Comparison of ENCODE assay signal across 1 cellular context in the genomic region with DNA sequence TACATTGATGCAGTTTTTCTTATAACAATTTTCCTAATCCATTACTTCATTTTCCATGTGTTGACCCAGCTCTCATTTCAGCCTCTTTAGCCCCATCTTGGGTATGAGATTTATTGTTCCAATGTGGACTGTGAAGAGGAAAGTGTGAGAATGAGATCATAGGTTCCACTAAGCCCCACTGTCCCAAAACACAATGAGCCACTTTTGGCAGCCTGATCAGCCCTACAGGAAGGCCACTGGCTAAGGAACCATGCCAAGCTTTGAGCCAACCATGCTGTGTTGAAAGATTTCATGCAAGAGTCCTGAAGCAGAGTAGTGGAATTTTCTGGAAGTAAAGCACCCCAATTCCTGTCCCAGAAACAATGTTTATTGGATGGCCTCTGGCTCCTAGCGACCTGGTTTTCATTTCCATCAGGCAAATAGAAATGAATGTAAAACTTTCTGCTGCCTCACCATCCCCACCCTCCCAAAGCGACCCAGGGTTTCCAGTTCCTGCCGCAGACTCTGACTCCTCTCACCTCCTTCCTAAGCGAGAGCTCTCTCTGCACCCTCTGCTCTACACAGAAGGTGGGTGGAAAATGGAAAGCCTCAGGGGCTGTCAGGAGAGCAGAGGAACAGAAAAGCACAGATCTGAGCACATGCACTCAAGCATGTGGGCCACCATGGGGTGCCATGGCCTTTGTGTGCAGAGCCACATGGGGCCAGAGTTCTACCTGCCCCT.
TF ChIP-seq lines count a peak whose summit lies in the region.

No MANE protein-coding gene starts in this region.

TF ChIP-seq in SK-N-SH, 30 proteins besides CTCF, POLR2A, EP300 and RAD21 (continued from another document):
- TF ChIP-seq, protein P1, sequence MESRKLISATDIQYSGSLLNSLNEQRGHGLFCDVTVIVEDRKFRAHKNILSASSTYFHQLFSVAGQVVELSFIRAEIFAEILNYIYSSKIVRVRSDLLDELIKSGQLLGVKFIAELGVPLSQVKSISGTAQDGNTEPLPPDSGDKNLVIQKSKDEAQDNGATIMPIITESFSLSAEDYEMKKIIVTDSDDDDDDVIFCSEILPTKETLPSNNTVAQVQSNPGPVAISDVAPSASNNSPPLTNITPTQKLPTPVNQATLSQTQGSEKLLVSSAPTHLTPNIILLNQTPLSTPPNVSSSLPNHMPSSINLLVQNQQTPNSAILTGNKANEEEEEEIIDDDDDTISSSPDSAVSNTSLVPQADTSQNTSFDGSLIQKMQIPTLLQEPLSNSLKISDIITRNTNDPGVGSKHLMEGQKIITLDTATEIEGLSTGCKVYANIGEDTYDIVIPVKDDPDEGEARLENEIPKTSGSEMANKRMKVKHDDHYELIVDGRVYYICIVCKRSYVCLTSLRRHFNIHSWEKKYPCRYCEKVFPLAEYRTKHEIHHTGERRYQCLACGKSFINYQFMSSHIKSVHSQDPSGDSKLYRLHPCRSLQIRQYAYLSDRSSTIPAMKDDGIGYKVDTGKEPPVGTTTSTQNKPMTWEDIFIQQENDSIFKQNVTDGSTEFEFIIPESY (IDR thresholded peaks at IDR 0.05; ENCODE audit: borderline replicate concordance, low read depth): no peak
- TF ChIP-seq NFIC (IDR thresholded peaks at IDR 0.05; ENCODE audit: borderline replicate concordance) (no peak), FOXM1 (IDR thresholded peaks at IDR 0.05; ENCODE audit: low read depth) (no peak), NRF1 (IDR thresholded peaks at IDR 0.05; ENCODE audit: low read depth, low read length) (no peak)
- TF ChIP-seq, protein P2, sequence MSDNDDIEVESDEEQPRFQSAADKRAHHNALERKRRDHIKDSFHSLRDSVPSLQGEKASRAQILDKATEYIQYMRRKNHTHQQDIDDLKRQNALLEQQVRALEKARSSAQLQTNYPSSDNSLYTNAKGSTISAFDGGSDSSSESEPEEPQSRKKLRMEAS (IDR thresholded peaks at IDR 0.05; ENCODE audit: low read depth): no peak
- TF ChIP-seq, protein P3, sequence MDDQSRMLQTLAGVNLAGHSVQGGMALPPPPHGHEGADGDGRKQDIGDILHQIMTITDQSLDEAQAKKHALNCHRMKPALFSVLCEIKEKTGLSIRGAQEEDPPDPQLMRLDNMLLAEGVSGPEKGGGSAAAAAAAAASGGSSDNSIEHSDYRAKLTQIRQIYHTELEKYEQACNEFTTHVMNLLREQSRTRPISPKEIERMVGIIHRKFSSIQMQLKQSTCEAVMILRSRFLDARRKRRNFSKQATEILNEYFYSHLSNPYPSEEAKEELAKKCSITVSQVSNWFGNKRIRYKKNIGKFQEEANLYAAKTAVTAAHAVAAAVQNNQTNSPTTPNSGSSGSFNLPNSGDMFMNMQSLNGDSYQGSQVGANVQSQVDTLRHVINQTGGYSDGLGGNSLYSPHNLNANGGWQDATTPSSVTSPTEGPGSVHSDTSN (IDR thresholded peaks at IDR 0.05): no peak
